ENCODE assay signal across 26 cellular contexts in the genomic region with DNA sequence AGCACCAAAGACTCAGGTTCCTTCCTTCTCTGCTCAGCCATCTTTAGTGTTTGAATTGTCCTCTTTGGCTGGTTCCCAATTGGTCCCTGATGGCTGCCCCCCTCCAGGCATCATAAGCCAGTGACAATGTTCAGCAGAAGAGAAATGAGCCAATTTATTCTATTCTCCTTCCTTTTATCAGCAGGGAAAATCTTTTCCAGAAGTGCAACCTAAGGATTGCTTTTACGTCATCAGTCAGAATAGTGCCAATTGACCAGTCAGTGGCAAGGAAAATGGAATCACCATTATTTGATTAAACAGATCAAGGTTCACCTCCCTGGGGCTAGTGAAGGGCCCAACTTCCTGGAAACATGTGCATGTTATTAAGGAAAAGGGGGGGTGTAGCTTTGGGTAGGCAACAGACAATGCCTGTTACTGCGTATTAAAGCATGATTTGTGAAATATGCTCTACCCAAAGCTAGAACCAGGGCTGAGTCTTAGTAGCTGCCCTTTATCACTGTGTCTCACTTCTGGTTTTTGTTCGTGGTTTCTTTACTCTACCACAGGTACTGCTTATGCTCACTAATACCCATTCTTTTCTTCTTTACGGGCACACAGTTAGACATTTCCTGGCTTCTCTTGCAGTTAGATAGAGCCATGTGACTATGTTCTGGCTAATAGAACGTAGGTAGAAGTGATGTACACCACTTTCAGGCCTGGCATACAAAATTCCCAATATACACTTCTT. TPM values are rescaled to one million over a fixed set of nuclear protein-coding genes. Genes with fewer than 3 reads are reported as not detected.
A peak's percentile ranks its signal among the peaks of the same experiment; 100 is the strongest.
DNase-seq lines count a peak whose midpoint lies in the region; ATAC-seq, FAIRE-seq and TF ChIP-seq lines count a peak whose summit lies in the region.
"Had no signal": no experiment of that assay in that cellular context is flagged by ENCODE, and none has a peak within 500 bp of the region (broad histone marks: within the 10 kb centered on the region; RNA-seq: fewer than 3 reads in every experiment).

No MANE protein-coding gene starts in this region.

- 2% methylated on average over 5 of the region's 5 CpGs for WGBS in HepG2 (ENCODE audit: low lambda C conversion rate)
- WGBS in right lobe of liver (ENCODE audit: insufficient coverage, low coverage, low lambda C conversion rate, missing lambda C conversion rate) = 58% methylated on average over 5 of the region's 5 CpGs

- H3K27ac Mint-ChIP-seq in stimulated activated naive B cell treated with anti-CD40 and anti-IgM and Interleukin-4, amounts not matched to agents 10 μg/mL and 1 μg/mL and 100 μg/mL, for 72 hours = no peak overlapping the region
- H3K27ac Mint-ChIP-seq: CD14-positive monocyte; CD4-positive, alpha-beta T cell; CD8-positive, alpha-beta memory T cell; GM23338; H9 had no signal

- H4K20me1 ChIP-seq in HepG2 (ENCODE audit: insufficient read depth, low read length) = no peaks in the 10 kb centered on the region
- H4K20me1 ChIP-seq: BLaER1 treated with 17β-estradiol and CSF1 and Interleukin-3, amounts not matched to agents 10 nM and 100 nM had no signal

- H3K27me3 ChIP-seq in HepG2 (ENCODE audit: control insufficient read depth in 1 of 2, insufficient read depth in 2 of 2, low read length in 2 of 2) (no peaks in the 10 kb centered on the region; a peak in 2 of 5 replicates), right lobe of liver (no peaks in the 10 kb centered on the region), bronchial epithelial cell (ENCODE audit: control insufficient read depth, insufficient read depth, low read length) (no peaks in the 10 kb centered on the region)
- H3K27me3 ChIP-seq: BE2C had no signal

- no peak for FAIRE-seq in HepG2 (lab: Jason Lieb, UNC)
- peak; percentile 13 for FAIRE-seq in bronchial epithelial cell (lab: Jason Lieb, UNC)
- no peak for FAIRE-seq in GM12891 (lab: Jason Lieb, UNC)
- FAIRE-seq: A549, D721Med, GM12878, GM18507 had no signal

- no peaks in the 10 kb centered on the region for H3K79me2 ChIP-seq in HepG2 (ENCODE audit: insufficient read depth, low read length)

- no peak overlapping the region for H3K4me2 ChIP-seq in HepG2 (ENCODE audit: low read depth, low read length)
- H3K4me2 ChIP-seq: A549; BLaER1 treated with 17β-estradiol and CSF1 and Interleukin-3, amounts not matched to agents 10 nM and 100 nM; GM23338 had no signal

- TF ChIP-seq EP300 in HepG2 (IDR thresholded peaks at IDR 0.05; ENCODE audit: low read depth in 2 of 2, low read length in 2 of 2) (no peak), HepG2 (CRISPR knock-in tag; IDR thresholded peaks at IDR 0.05; ENCODE audit: borderline replicate concordance) (no peak)

- no peak for ATAC-seq in HepG2
- ATAC-seq in right lobe of liver = no peak
- peak; percentile 51 to 73 for ATAC-seq in stimulated activated naive B cell treated with anti-CD40 and anti-IgM and Interleukin-4, amounts not matched to agents 10 μg/mL and 1 μg/mL and 100 μg/mL, for 72 hours (replicated peaks)
- ATAC-seq: A549, GM12878, GM23338, HCT116 had no signal

- no peak for TF ChIP-seq CTCF in HepG2 (CRISPR knock-in tag; IDR thresholded peaks at IDR 0.05)
- TF ChIP-seq CTCF in right lobe of liver (IDR thresholded peaks at IDR 0.05) = no peak
- no peak for TF ChIP-seq CTCF in bronchial epithelial cell (IDR thresholded peaks at IDR 0.05; ENCODE audit: insufficient read depth, low read length, severe bottlenecking)

- H2AFZ ChIP-seq in HepG2 (ENCODE audit: low read length) = no peak overlapping the region
- H2AFZ ChIP-seq: GM23338 had no signal

- H3K4me3 Mint-ChIP-seq in stimulated activated naive B cell treated with anti-CD40 and anti-IgM and Interleukin-4, amounts not matched to agents 10 μg/mL and 1 μg/mL and 100 μg/mL, for 72 hours = no peak overlapping the region
- H3K4me3 Mint-ChIP-seq: CD14-positive monocyte; CD4-positive, alpha-beta T cell; CD8-positive, alpha-beta memory T cell; GM23338; H9 had no signal

- peaks cover 36 to 51% of the 10 kb centered on the region in 2 donors for H3K27me3 Mint-ChIP-seq in stimulated activated naive B cell treated with anti-CD40 and anti-IgM and Interleukin-4, amounts not matched to agents 10 μg/mL and 1 μg/mL and 100 μg/mL, for 72 hours

- H3K9me3 ChIP-seq in HepG2 (ENCODE audit: low read length) = 0 out of 2 replicates have a peak, but pooled peaks cover 4% of the 10 kb centered on the region
- no peaks in the 10 kb centered on the region for H3K9me3 ChIP-seq in right lobe of liver
- H3K9me3 ChIP-seq: BE2C had no signal

- TF ChIP-seq POLR2A in HepG2 (IDR thresholded peaks at IDR 0.05; ENCODE audit: insufficient read depth in 1 of 2, low read depth in 2 of 2, low read length in 2 of 2) (no peak), right lobe of liver (IDR thresholded peaks at IDR 0.05) (no peak), GM12891 (IDR thresholded peaks at IDR 0.05; ENCODE audit: low read depth, low read length) (no peak)

- H3K27ac ChIP-seq in HepG2 (ENCODE audit: extremely low read length, insufficient read depth, low read length) (no peak overlapping the region), right lobe of liver (no peak overlapping the region)
- H3K27ac ChIP-seq: A549; BLaER1 treated with 17β-estradiol and CSF1 and Interleukin-3, amounts not matched to agents 10 nM and 100 nM had no signal

- no peak for TF ChIP-seq RAD21 in HepG2 (CRISPR knock-in tag; IDR thresholded peaks at IDR 0.05)

- intact Hi-C loops in HepG2 (cut with micrococcal nuclease; ENCODE audit: unreplicated experiment) (no loop called here), right lobe of liver (cut with DNase I) (no loop called here)

- peaks cover 12 to 16% of the 10 kb centered on the region in 2 donors for H3K9me3 Mint-ChIP-seq in stimulated activated naive B cell treated with anti-CD40 and anti-IgM and Interleukin-4, amounts not matched to agents 10 μg/mL and 1 μg/mL and 100 μg/mL, for 72 hours

- H3K4me1 Mint-ChIP-seq in stimulated activated naive B cell treated with anti-CD40 and anti-IgM and Interleukin-4, amounts not matched to agents 10 μg/mL and 1 μg/mL and 100 μg/mL, for 72 hours = no peaks in the 10 kb centered on the region
- H3K4me1 Mint-ChIP-seq: CD14-positive monocyte; CD8-positive, alpha-beta memory T cell had no signal

- in situ Hi-C loops in HepG2 (cut with HindIII; ENCODE audit: extremely low pct_ligation_motif_present, low pct_unique_long_range_greater_than_20kb) = no loop called here

- no peaks in the 10 kb centered on the region for H3K36me3 ChIP-seq in HepG2 (replicated peaks in 1 of 2; ENCODE audit: control insufficient read depth in 1 of 2, insufficient read depth in 2 of 2, low read length in 2 of 2)
- H3K36me3 ChIP-seq in right lobe of liver = no peaks in the 10 kb centered on the region
- H3K36me3 ChIP-seq in bronchial epithelial cell (ENCODE audit: control insufficient read depth, insufficient read depth, low read length) = no peaks in the 10 kb centered on the region
- H3K36me3 ChIP-seq: BE2C; BLaER1 treated with 17β-estradiol and CSF1 and Interleukin-3, amounts not matched to agents 10 nM and 100 nM had no signal

- peaks cover 6% of the 10 kb centered on the region; the same call in 1 of the 2 replicates for H3K4me1 ChIP-seq in HepG2 (ENCODE audit: insufficient read depth, low read length)
- no peaks in the 10 kb centered on the region for H3K4me1 ChIP-seq in right lobe of liver
- H3K4me1 ChIP-seq: A549, BE2C had no signal

- no peak overlapping the region for H3K4me3 ChIP-seq in HepG2 (replicated peaks in 1 of 3; ENCODE audit: insufficient read depth in 1 of 3, low read depth in 2 of 3, low read length in 3 of 3)
- H3K4me3 ChIP-seq in right lobe of liver = no peak overlapping the region
- H3K4me3 ChIP-seq in bronchial epithelial cell (ENCODE audit: low read depth, low read length) = no peak overlapping the region
- H3K4me3 ChIP-seq: A549; BLaER1 treated with 17β-estradiol and CSF1 and Interleukin-3, amounts not matched to agents 10 nM and 100 nM; GM12878; GM23338 had no signal

- no peaks in the 10 kb centered on the region for H3K36me3 Mint-ChIP-seq in stimulated activated naive B cell treated with anti-CD40 and anti-IgM and Interleukin-4, amounts not matched to agents 10 μg/mL and 1 μg/mL and 100 μg/mL, for 72 hours
- H3K36me3 Mint-ChIP-seq: CD14-positive monocyte; CD8-positive, alpha-beta memory T cell had no signal

- BruUV-seq in HepG2 (replicated peaks; lab: Mats Ljungman, UMichigan) = no TSS peak

- no peak for DNase-seq in HepG2 (ENCODE audit: low spot score)
- no peak for DNase-seq in right lobe of liver
- no peak for DNase-seq in bronchial epithelial cell (ENCODE audit: low read depth)
- no peak for DNase-seq in stimulated activated naive B cell treated with anti-CD40 and anti-IgM and Interleukin-4, amounts not matched to agents 10 μg/mL and 1 μg/mL and 100 μg/mL, for 72 hours
- DNase-seq in activated CD4-positive, alpha-beta T cell treated with anti-CD3 and anti-CD28 coated beads, Interleukin-2, amount 50 U/mL, for 1 hour = no peak
- DNase-seq in GM12891 (ENCODE audit: insufficient read length, low spot score) = no peak
- DNase-seq: 8988T; ACHN; AML-193; BE2C; CD4-positive, alpha-beta T cell; CD8-positive, alpha-beta memory T cell; DMS 273 treated with DMSO at 0.1 percent for 48 hours; DMS79; EL; GDM1; H9 had no signal

- POLR2A ChIA-PET in HepG2 (lab: Yijun Ruan, JAX) = no interaction called here

- CTCF ChIA-PET in HepG2 (lab: Yijun Ruan, JAX; ENCODE audit: low intra/inter-chr PET ratio, low total read pairs) = no interaction called here

- H3K9ac ChIP-seq in HepG2 (ENCODE audit: insufficient read depth, low read depth, low read length) = no peak overlapping the region
- H3K9ac ChIP-seq: BLaER1 treated with 17β-estradiol and CSF1 and Interleukin-3, amounts not matched to agents 10 nM and 100 nM had no signal

RNA-seq across cellular contexts. Expression of gene DBX1, which starts 12.6 kb away (rescaled TPM):
- total RNA-seq in HepG2 (2016; rRNA removed; fragmentation: Illumina TruSeq; extraction: Trizol) = not detected in 2 replicates
- total RNA-seq in HepG2 (2016; cell fraction: cytosol; rRNA removed; fragmentation: Illumina TruSeq; extraction: Trizol; ENCODE audit: low read depth) = not detected in 2 replicates
- total RNA-seq in HepG2 (2016; cell fraction: insoluble cytoplasmic fraction; rRNA removed; fragmentation: Illumina TruSeq; extraction: Trizol) = not detected in 2 replicates
- total RNA-seq in HepG2 (2016; cell fraction: membrane; rRNA removed; fragmentation: Illumina TruSeq; extraction: Trizol) = not detected in 2 replicates
- total RNA-seq in HepG2 (2016; cell fraction: nucleus; rRNA removed; fragmentation: Illumina TruSeq; extraction: Trizol) = not detected in 2 replicates
- not detected in 2 replicates for polyA plus RNA-seq in HepG2 (2011; rRNA removed)
- not detected in 2 replicates for polyA plus RNA-seq in HepG2 (2011; cell fraction: cytosol; rRNA removed)
- polyA plus RNA-seq in HepG2 (2011; cell fraction: nucleus; rRNA removed) = not detected in 2 replicates
- not detected in 2 replicates for polyA plus RNA-seq in HepG2 (2012)
- not detected in 2 replicates for polyA plus RNA-seq in HepG2 (2016; cell fraction: cytosol; fragmentation: Illumina TruSeq; extraction: Trizol; ENCODE audit: low read depth)
- polyA plus RNA-seq in HepG2 (2016; cell fraction: insoluble cytoplasmic fraction; fragmentation: Illumina TruSeq; extraction: Trizol; ENCODE audit: low read depth) = not detected in 2 replicates
- not detected in 2 replicates for polyA plus RNA-seq in HepG2 (2016; cell fraction: membrane; fragmentation: Illumina TruSeq; extraction: Trizol; ENCODE audit: low read depth)
- polyA plus RNA-seq in HepG2 (2016; cell fraction: nucleus; fragmentation: Illumina TruSeq; extraction: Trizol; ENCODE audit: insufficient read depth, low read depth) = not detected in 2 replicates
- not detected in 2 replicates for polyA minus RNA-seq in HepG2 (2011; rRNA and poly(A)+ RNA removed; ENCODE audit: low replicate concordance)
- polyA minus RNA-seq in HepG2 (2011; cell fraction: cytosol; rRNA and poly(A)+ RNA removed) = not detected in 2 replicates
- polyA minus RNA-seq in HepG2 (2011; cell fraction: nucleus; rRNA and poly(A)+ RNA removed) = not detected in 2 replicates
- not detected for total RNA-seq in right lobe of liver
- total RNA-seq in bronchial epithelial cell = not detected in 2 replicates
- polyA plus RNA-seq in GM12891 (2012; ENCODE audit: low read depth, missing spikeins) = not detected
- total RNA-seq: CD8-positive, alpha-beta memory T cell; GM12878; GM23338; H4 had no signal
- polyA plus RNA-seq: A549; CD14-positive monocyte; CD8-positive, alpha-beta memory T cell; GM12878; GM23338 had no signal

Comparison
In these comparisons a context has a peak if more than half of its experiments do, and no peak if none do; other contexts are left out.
1. ATAC-seq: peak in stimulated activated naive B cell treated with anti-CD40 and anti-IgM and Interleukin-4, amounts not matched to agents 10 μg/mL and 1 μg/mL and 100 μg/mL, for 72 hours (2 of 2); none in HepG2 (single experiment) and right lobe of liver (0 of 4).